32 cellular contexts compared by ENCODE assay signal in genomic region chr2:42863320-42863719, GRCh38.
"Had no signal": no experiment of that assay in that cellular context is flagged by ENCODE, and none has a peak within 500 bp of the region (broad histone marks: within the 10 kb centered on the region; RNA-seq: fewer than 3 reads in every experiment).

No MANE protein-coding gene starts in this region.

- H3K36me3 ChIP-seq: brain microvascular endothelial cell, SJCRH30, WERI-Rb-1 had no signal

- DNase-seq: activated CD4-positive, alpha-beta T cell treated with anti-CD3 and anti-CD28 coated beads, Interleukin-2, amount 10 ng/mL, durations not matched to agents 24 days and 14 days; activated CD4-positive, alpha-beta T cell treated with anti-CD3 and anti-CD28 coated beads, Interleukin-2, amount 50 U/mL, for 4 hours; activated CD8-positive, alpha-beta T cell treated with anti-CD3 and anti-CD28 coated beads, Interleukin-2, amount 10 ng/mL, durations not matched to agents 7 days and 5 days; activated naive CD4-positive, alpha-beta T cell; activated naive CD4-positive, alpha-beta T cell treated with anti-CD3 and anti-CD28 coated beads, Interleukin-2, amount 50 U/mL, for 16 hours; activated naive CD8-positive, alpha-beta T cell treated with anti-CD3 and anti-CD28 coated beads for 36 hours; activated T-cell treated with anti-CD3 and anti-CD28 coated beads, Interleukin-2, amount 50 U/mL, for 4 hours; amniotic stem cell; aorta; brain microvascular endothelial cell; IMR-90; Karpas-422; KBM-7; MM.1S; MV-4-11; NCI-H1092; NCI-H146; NCI-H187; NCI-H2029 treated with DMSO at 0.1 percent for 48 hours; NCI-H2107; NCI-H2171; NCI-H510A; NCI-H526; NCI-H748 treated with DMSO at 0.1 percent for 48 hours; NK-92 treated with Interleukin-12 subunit alpha and Interleukin-12 subunit beta, amount 100 ng/mL, for 24 hours; PC-9; SHP77; SJCRH30; T1000; WERI-Rb-1 had no signal

- H3K27ac ChIP-seq: brain microvascular endothelial cell, PC-9, SJCRH30, SK-N-MC, WERI-Rb-1 had no signal

- H3K9me3 Mint-ChIP-seq: activated T-helper 1 cell treated with anti-CD3 and anti-CD28 coated beads, Interleukin-12 subunit alpha, Interleukin-12 subunit beta, Interleukin-2, Interleukin-4 antibody, amounts not matched to agents 30 ng/mL and 10 ng/mL and 1 ng/mL, durations not matched to agents 14 hours and 24 hours and 36 hours had no signal

- H3K4me3 Mint-ChIP-seq: activated CD4-positive, alpha-beta T cell treated with anti-CD3 and anti-CD28 coated beads, Interleukin-2, amount 10 ng/mL, durations not matched to agents 24 days and 14 days; activated CD8-positive, alpha-beta T cell treated with anti-CD3 and anti-CD28 coated beads, Interleukin-2, amount 10 ng/mL, durations not matched to agents 7 days and 5 days; activated naive CD8-positive, alpha-beta T cell treated with anti-CD3 and anti-CD28 coated beads for 36 hours; activated T-cell treated with anti-CD3 and anti-CD28 coated beads, Interleukin-2, amount 50 U/mL, for 4 hours; activated T-helper 1 cell treated with anti-CD3 and anti-CD28 coated beads, Interleukin-12 subunit alpha, Interleukin-12 subunit beta, Interleukin-2, Interleukin-4 antibody, amounts not matched to agents 30 ng/mL and 10 ng/mL and 1 ng/mL, durations not matched to agents 14 hours and 24 hours and 36 hours had no signal

- H3K27me3 Mint-ChIP-seq: activated naive CD8-positive, alpha-beta T cell treated with anti-CD3 and anti-CD28 coated beads for 36 hours had no signal

- H3K36me3 Mint-ChIP-seq: activated naive CD8-positive, alpha-beta T cell treated with anti-CD3 and anti-CD28 coated beads for 36 hours had no signal

- H3K27ac Mint-ChIP-seq: activated CD4-positive, alpha-beta T cell treated with anti-CD3 and anti-CD28 coated beads, Interleukin-2, amount 10 ng/mL, durations not matched to agents 24 days and 14 days; activated CD8-positive, alpha-beta T cell treated with anti-CD3 and anti-CD28 coated beads, Interleukin-2, amount 10 ng/mL, durations not matched to agents 7 days and 5 days; activated naive CD8-positive, alpha-beta T cell treated with anti-CD3 and anti-CD28 coated beads for 36 hours; activated T-helper 1 cell treated with anti-CD3 and anti-CD28 coated beads, Interleukin-12 subunit alpha, Interleukin-12 subunit beta, Interleukin-2, Interleukin-4 antibody, amounts not matched to agents 30 ng/mL and 10 ng/mL and 1 ng/mL, durations not matched to agents 14 hours and 24 hours and 36 hours had no signal

- H3K27me3 ChIP-seq: brain microvascular endothelial cell, SJCRH30 had no signal

- H3K4me3 ChIP-seq: PC-9, SJCRH30, SK-N-MC had no signal

- ATAC-seq: activated CD8-positive, alpha-beta T cell treated with anti-CD3 and anti-CD28 coated beads, Interleukin-2, amount 10 ng/mL, durations not matched to agents 7 days and 5 days; activated T-cell treated with anti-CD3 and anti-CD28 coated beads, Interleukin-2, amount 50 U/mL, for 4 hours had no signal
